ENCODE assay signal across 11 cellular contexts in genomic region chr6:169188051-169188863, GRCh38.
DNase-seq lines count a peak whose midpoint lies in the region; ATAC-seq and TF ChIP-seq lines count a peak whose summit lies in the region.
"Had no signal": no experiment of that assay in that cellular context is flagged by ENCODE, and none has a peak within 500 bp of the region (broad histone marks: within the 10 kb centered on the region; RNA-seq: fewer than 3 reads in every experiment).

No MANE protein-coding gene starts in this region.

- no peak overlapping the region for H3K4me3 ChIP-seq in AG09309 (ENCODE audit: control insufficient read depth, low read depth, low read length)
- H3K4me3 ChIP-seq: heart right ventricle had no signal

- in situ Hi-C loops in KBM-7 (cut with MboI; ENCODE audit: low pct_unique_long_range_greater_than_20kb, low sequenced_read_pairs), result no loop called here

- POLR2A ChIA-PET in activated CD8-positive, alpha-beta T cell treated with anti-CD3 and anti-CD28 coated beads for 36 hours (lab: Charles Lee), result interaction anchor here (0.5 kb wide), 1 partner anchor 327 kb away, joined by 4 read pairs; no protein-coding TSS in a partner anchor

- H3K36me3 Mint-ChIP-seq in activated CD8-positive, alpha-beta T cell treated with anti-CD3 and anti-CD28 coated beads for 36 hours (ENCODE audit: low read depth), result no peaks in the 10 kb centered on the region
- no peaks in the 10 kb centered on the region for H3K36me3 Mint-ChIP-seq in immature natural killer cell

- H3K4me3 Mint-ChIP-seq in activated CD8-positive, alpha-beta T cell treated with anti-CD3 and anti-CD28 coated beads for 36 hours, result no peak overlapping the region
- H3K4me3 Mint-ChIP-seq in immature natural killer cell, result no peak overlapping the region

- ATAC-seq in activated CD8-positive, alpha-beta T cell treated with anti-CD3 and anti-CD28 coated beads for 36 hours, result peak; percentile 77
- no peak for ATAC-seq in GM21381 (IDR thresholded peaks at IDR 0.05; ENCODE audit: unreplicated experiment)
- ATAC-seq: heart right ventricle had no signal

- no peak overlapping the region for H3K27ac Mint-ChIP-seq in activated CD8-positive, alpha-beta T cell treated with anti-CD3 and anti-CD28 coated beads for 36 hours
- no peak overlapping the region for H3K27ac Mint-ChIP-seq in immature natural killer cell

- no peaks in the 10 kb centered on the region for H3K9me3 Mint-ChIP-seq in activated CD8-positive, alpha-beta T cell treated with anti-CD3 and anti-CD28 coated beads for 36 hours
- no peaks in the 10 kb centered on the region for H3K9me3 Mint-ChIP-seq in immature natural killer cell

- intact Hi-C loops in activated CD8-positive, alpha-beta T cell treated with anti-CD3 and anti-CD28 coated beads for 36 hours (cut with micrococcal nuclease), result no loop called here

- peaks cover 2% of the 10 kb centered on the region for H3K27me3 Mint-ChIP-seq in activated CD8-positive, alpha-beta T cell treated with anti-CD3 and anti-CD28 coated beads for 36 hours
- H3K27me3 Mint-ChIP-seq in immature natural killer cell (ENCODE audit: low read depth in 3 of 3), result peaks cover 0 to 12% (median 2%) of the 10 kb centered on the region in 3 donors

- peaks cover 8% of the 10 kb centered on the region for H3K4me1 Mint-ChIP-seq in activated CD8-positive, alpha-beta T cell treated with anti-CD3 and anti-CD28 coated beads for 36 hours (ENCODE audit: low read depth)
- H3K4me1 Mint-ChIP-seq in immature natural killer cell, result no peaks in the 10 kb centered on the region

- TF ChIP-seq CTCF in AG09309 (IDR thresholded peaks at IDR 0.05; ENCODE audit: control insufficient read depth, insufficient read depth, low read depth, low read length, missing control alignments), result no peak
- no peak for TF ChIP-seq CTCF in activated CD8-positive, alpha-beta T cell treated with anti-CD3 and anti-CD28 coated beads for 36 hours (IDR thresholded peaks at IDR 0.05)

- DNase-seq in AG09309 (ENCODE audit: low read depth) (peak; percentile 80), H4 (ENCODE audit: low spot score) (peak; percentile 80), immature natural killer cell (peak in 2 of 3 donors; percentile 8 to 22), dermis blood vessel endothelial cell (no peak), KBM-7 (no peak), RPMI8226 (no peak)
- peak; percentile 51 for DNase-seq in activated CD8-positive, alpha-beta T cell treated with anti-CD3 and anti-CD28 coated beads for 36 hours
- DNase-seq: activated effector memory CD4-positive, alpha-beta T cell treated with Interleukin-2 at 50 U/mL for 16 hours; GF-D8; heart right ventricle had no signal

- CTCF ChIA-PET in activated CD8-positive, alpha-beta T cell treated with anti-CD3 and anti-CD28 coated beads for 36 hours (lab: Charles Lee), result no interaction called here

Comparison
In these comparisons a context has a peak if more than half of its experiments do, and no peak if none do; other contexts are left out.
1. DNase-seq: peak in AG09309 (single experiment), H4 (single experiment), activated CD8-positive, alpha-beta T cell treated with anti-CD3 and anti-CD28 coated beads for 36 hours (single experiment) and immature natural killer cell (2 of 3); none in dermis blood vessel endothelial cell (single experiment), KBM-7 (single experiment) and RPMI8226 (single experiment).